Comparison of ENCODE assay signal across 29 cellular contexts in the genomic region with DNA sequence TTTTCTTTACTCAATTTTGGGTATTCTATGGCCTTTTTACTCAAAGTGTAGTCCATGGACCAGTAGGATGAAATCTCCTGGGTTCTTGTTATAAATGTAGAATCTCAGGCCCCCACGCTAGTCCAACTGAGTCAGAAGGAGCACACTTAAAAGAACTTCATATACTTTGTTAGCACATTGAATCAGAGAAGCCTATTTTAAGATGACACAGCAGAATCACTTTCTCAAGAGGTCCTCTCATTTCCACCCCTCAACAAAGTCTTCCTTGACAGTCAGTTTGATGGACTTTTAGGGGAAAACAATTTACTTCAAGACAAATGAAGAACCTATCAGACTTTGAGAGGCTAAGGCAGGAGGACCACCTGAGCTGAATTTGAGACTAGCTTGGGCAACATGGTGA. TPM values are rescaled to one million over a fixed set of nuclear protein-coding genes. Genes with fewer than 3 reads are reported as not detected.
DNase-seq lines count a peak whose midpoint lies in the region; ATAC-seq, FAIRE-seq and TF ChIP-seq lines count a peak whose summit lies in the region.
"Had no signal": no experiment of that assay in that cellular context is flagged by ENCODE, and none has a peak within 500 bp of the region (broad histone marks: within the 10 kb centered on the region; RNA-seq: fewer than 3 reads in every experiment).

No MANE protein-coding gene starts in this region.

- H3K4me1 Mint-ChIP-seq in activated naive CD4-positive, alpha-beta T cell treated with anti-CD3 and anti-CD28 coated beads, Interleukin-2, amount 50 U/mL, for 24 hours = no peaks in the 10 kb centered on the region
- H3K4me1 Mint-ChIP-seq: CD14-positive monocyte; CD4-positive, alpha-beta memory T cell; CD4-positive, CD25-positive, alpha-beta regulatory T cell; CD8-positive, alpha-beta memory T cell had no signal

- H3K79me2 ChIP-seq in K562 (ENCODE audit: control insufficient read depth, insufficient read depth, low read length) (no peaks in the 10 kb centered on the region), SK-N-SH (ENCODE audit: insufficient read depth) (no peaks in the 10 kb centered on the region)

- no peaks in the 10 kb centered on the region for H3K4me1 ChIP-seq in A549
- no peaks in the 10 kb centered on the region for H3K4me1 ChIP-seq in K562 (replicated peaks in 1 of 2; ENCODE audit: control insufficient read depth in 2 of 2, insufficient read depth in 2 of 2, low read length in 2 of 2)
- H3K4me1 ChIP-seq in SK-N-SH (ENCODE audit: control insufficient read depth in 1 of 2, insufficient read depth in 2 of 2, low read depth in 1 of 2, low read length in 1 of 2) = no peaks in the 10 kb centered on the region
- H3K4me1 ChIP-seq: BE2C, BLaER1 had no signal

- no peak for TF ChIP-seq EP300 in A549 (IDR thresholded peaks at IDR 0.05)
- TF ChIP-seq EP300 in K562 (IDR thresholded peaks at IDR 0.05; ENCODE audit: low read length) = no peak
- no peak for TF ChIP-seq EP300 in SK-N-SH (IDR thresholded peaks at IDR 0.05; ENCODE audit: borderline replicate concordance in 1 of 2, low read depth in 1 of 2, low read length in 1 of 2)

- H3F3A ChIP-seq in SK-N-SH (replicated peaks; ENCODE audit: insufficient read depth) = no peaks in the 10 kb centered on the region

- POLR2A ChIA-PET in A549 (lab: Yijun Ruan, JAX) (no interaction called here), K562 (lab: Yijun Ruan, JAX) (no interaction called here), SK-N-SH (lab: Yijun Ruan, JAX) (no interaction called here)

- TF ChIP-seq RAD21 in A549 (conservative IDR thresholded peaks at IDR 0.05 in 1 of 2, IDR thresholded peaks at IDR 0.05 in 1 of 2) (no peak), K562 (CRISPR knock-in tag; conservative IDR thresholded peaks at IDR 0.05 in 1 of 2, IDR thresholded peaks at IDR 0.05 in 1 of 2) (no peak), SK-N-SH (IDR thresholded peaks at IDR 0.05; ENCODE audit: low read length) (no peak)

- intact Hi-C loops in K562 (cut with micrococcal nuclease) = no loop called here

- no peak for FAIRE-seq in A549 (lab: Jason Lieb, UNC)
- FAIRE-seq in K562 (lab: Jason Lieb, UNC) = no peak
- FAIRE-seq: GM12878, GM12892, GM18507 had no signal

- H3K36me3 ChIP-seq in K562 (ENCODE audit: control insufficient read depth, insufficient read depth, low read length) = no peaks in the 10 kb centered on the region
- no peaks in the 10 kb centered on the region for H3K36me3 ChIP-seq in SK-N-SH (replicated peaks in 1 of 2; ENCODE audit: control insufficient read depth in 1 of 2, insufficient read depth in 2 of 2, low read length in 1 of 2)
- H3K36me3 ChIP-seq: BE2C, BLaER1 had no signal

- no peak for DNase-seq in activated naive CD4-positive, alpha-beta T cell treated with anti-CD3 and anti-CD28 coated beads, Interleukin-2, amount 50 U/mL, for 72 hours (ENCODE audit: low spot score in 2 of 2)
- DNase-seq in A549 (ENCODE audit: low read depth in 1 of 2, low spot score in 1 of 2) (no peak), K562 (ENCODE audit: extremely low read depth in 1 of 4, low spot score in 3 of 4) (no peak), epidermal melanocyte (ENCODE audit: insufficient read length, low spot score) (no peak), SK-N-SH (no peak)
- DNase-seq: ACHN; BE2C; C1 segment of cervical spinal cord; CD4-positive, alpha-beta memory T cell; CD4-positive, CD25-positive, alpha-beta regulatory T cell; CD8-positive, alpha-beta memory T cell; COR-L47; DMS 273 treated with DMSO at 0.1 percent for 48 hours; DMS153; DMS53; DMS79; DND-41; EL; GDM1 had no signal

- H3K27me3 ChIP-seq in K562 (ENCODE audit: control insufficient read depth in 2 of 2, insufficient read depth in 2 of 2, low read length in 2 of 2) = no peaks in the 10 kb centered on the region
- no peaks in the 10 kb centered on the region for H3K27me3 ChIP-seq in SK-N-SH (ENCODE audit: insufficient read depth)
- H3K27me3 ChIP-seq: BE2C, BLaER1 had no signal

- in situ Hi-C loops in K562 (cut with MboI) = no loop called here

- TF ChIP-seq POLR2A in A549 (IDR thresholded peaks at IDR 0.05; ENCODE audit: low read length) (no peak), K562 (conservative IDR thresholded peaks at IDR 0.05) (no peak)

- H3K27ac ChIP-seq in A549 (no peak overlapping the region), K562 (ENCODE audit: extremely low read depth, low read depth, low read length) (no peak overlapping the region), SK-N-SH (ENCODE audit: low read depth in 2 of 2, low read length in 1 of 2) (no peak overlapping the region)
- H3K27ac ChIP-seq: 22Rv1, BLaER1 had no signal

- H3K9me1 ChIP-seq in K562 (ENCODE audit: control insufficient read depth, insufficient read depth, low read length) = no peaks in the 10 kb centered on the region

- no peak overlapping the region for H3K9ac ChIP-seq in K562 (ENCODE audit: insufficient read depth in 1 of 2, low read depth in 2 of 2, low read length in 2 of 2)
- H3K9ac ChIP-seq in SK-N-SH = no peak overlapping the region
- H3K9ac ChIP-seq: BLaER1 had no signal

- WGBS in A549 (ENCODE audit: missing lambda C conversion rate) = 5% methylated on average over 1 of the region's 1 CpG
- 0% methylated on average over 1 of the region's 1 CpG for WGBS in K562 (ENCODE audit: insufficient coverage, low coverage, missing lambda C conversion rate)
- WGBS in SK-N-SH (ENCODE audit: low lambda C conversion rate) = 0% methylated on average over 1 of the region's 1 CpG

- ATAC-seq in activated naive CD4-positive, alpha-beta T cell treated with anti-CD3 and anti-CD28 coated beads, Interleukin-2, amount 50 U/mL, for 72 hours = no peak
- ATAC-seq in A549 = no peak
- ATAC-seq in K562 = no peak
- ATAC-seq: GM12878 had no signal

- TF ChIP-seq CTCF in A549 (IDR thresholded peaks at IDR 0.05) = no peak
- no peak for TF ChIP-seq CTCF in K562 (IDR thresholded peaks at IDR 0.05 in 2 of 3, conservative IDR thresholded peaks at IDR 0.05 in 1 of 3; ENCODE audit: insufficient read depth in 2 of 3, low read depth in 1 of 3, low read length in 3 of 3)
- TF ChIP-seq CTCF in SK-N-SH (IDR thresholded peaks at IDR 0.05) = no peak

- H3K9me2 ChIP-seq in SK-N-SH = no peaks in the 10 kb centered on the region

- H3K9me3 Mint-ChIP-seq in activated naive CD4-positive, alpha-beta T cell treated with anti-CD3 and anti-CD28 coated beads, Interleukin-2, amount 50 U/mL, for 24 hours = peaks cover 5% of the 10 kb centered on the region
- H3K9me3 Mint-ChIP-seq in activated naive CD4-positive, alpha-beta T cell treated with anti-CD3 and anti-CD28 coated beads, Interleukin-2, amount 50 U/mL, for 72 hours = peaks cover 10 to 15% of the 10 kb centered on the region in 2 donors

- H4K20me1 ChIP-seq in K562 (replicated peaks; ENCODE audit: control insufficient read depth, insufficient read depth, low read length) (no peaks in the 10 kb centered on the region), SK-N-SH (ENCODE audit: insufficient read depth) (no peaks in the 10 kb centered on the region)
- H4K20me1 ChIP-seq: BLaER1 had no signal

- H2AFZ ChIP-seq in K562 (ENCODE audit: low read depth, low read length) (no peak overlapping the region), SK-N-SH (ENCODE audit: low read depth) (no peak overlapping the region)

- H3K27me3 Mint-ChIP-seq in activated naive CD4-positive, alpha-beta T cell treated with anti-CD3 and anti-CD28 coated beads, Interleukin-2, amount 50 U/mL, for 24 hours = no peaks in the 10 kb centered on the region
- H3K27me3 Mint-ChIP-seq: CD4-positive, alpha-beta memory T cell; CD4-positive, CD25-positive, alpha-beta regulatory T cell; CD8-positive, alpha-beta memory T cell had no signal

- CTCF ChIA-PET in A549 (lab: Yijun Ruan, JAX) = no interaction called here
- CTCF ChIA-PET in K562 (lab: Yijun Ruan, JAX; ENCODE audit: low intra/inter-chr PET ratio) = no interaction called here
- CTCF ChIA-PET in SK-N-SH (lab: Yijun Ruan, JAX) = no interaction called here

- no peaks in the 10 kb centered on the region for H3K9me3 ChIP-seq in A549
- no peaks in the 10 kb centered on the region; the same call in 1 of the 2 replicates for H3K9me3 ChIP-seq in K562 (replicated peaks; ENCODE audit: control insufficient read depth, insufficient read depth, low read depth, low read length)
- H3K9me3 ChIP-seq in SK-N-SH = no peaks in the 10 kb centered on the region
- H3K9me3 ChIP-seq: BE2C, BLaER1 had no signal

- H3K4me3 ChIP-seq in A549 (no peak overlapping the region), K562 (no peak overlapping the region), SK-N-SH (ENCODE audit: low read depth in 2 of 2, low read length in 1 of 2) (no peak overlapping the region)
- H3K4me3 ChIP-seq: BLaER1, GM12878 had no signal

- peak overlapping the region; percentile 23 for H3K27ac Mint-ChIP-seq in activated naive CD4-positive, alpha-beta T cell treated with anti-CD3 and anti-CD28 coated beads, Interleukin-2, amount 50 U/mL, for 24 hours
- no peak overlapping the region for H3K27ac Mint-ChIP-seq in activated naive CD4-positive, alpha-beta T cell treated with anti-CD3 and anti-CD28 coated beads, Interleukin-2, amount 50 U/mL, for 72 hours
- H3K27ac Mint-ChIP-seq: CD14-positive monocyte; CD4-positive, alpha-beta memory T cell; CD4-positive, CD25-positive, alpha-beta regulatory T cell; CD8-positive, alpha-beta memory T cell had no signal

- H3K4me2 ChIP-seq in A549 (no peak overlapping the region), K562 (ENCODE audit: insufficient read depth, low read length) (no peak overlapping the region), SK-N-SH (no peak overlapping the region)
- H3K4me2 ChIP-seq: BLaER1 had no signal

- no peaks in the 10 kb centered on the region for H3K36me3 Mint-ChIP-seq in activated naive CD4-positive, alpha-beta T cell treated with anti-CD3 and anti-CD28 coated beads, Interleukin-2, amount 50 U/mL, for 24 hours
- H3K36me3 Mint-ChIP-seq in activated naive CD4-positive, alpha-beta T cell treated with anti-CD3 and anti-CD28 coated beads, Interleukin-2, amount 50 U/mL, for 72 hours = no peaks in the 10 kb centered on the region
- H3K36me3 Mint-ChIP-seq: CD14-positive monocyte; CD4-positive, alpha-beta memory T cell; CD4-positive, CD25-positive, alpha-beta regulatory T cell; CD8-positive, alpha-beta memory T cell had no signal

- BruUV-seq in K562 (replicated peaks; lab: Mats Ljungman, UMichigan) = no TSS peak

- no peak overlapping the region for H3K4me3 Mint-ChIP-seq in activated naive CD4-positive, alpha-beta T cell treated with anti-CD3 and anti-CD28 coated beads, Interleukin-2, amount 50 U/mL, for 24 hours
- H3K4me3 Mint-ChIP-seq: CD14-positive monocyte; CD4-positive, alpha-beta memory T cell; CD4-positive, CD25-positive, alpha-beta regulatory T cell; CD8-positive, alpha-beta memory T cell had no signal

RNA-seq across cellular contexts. Expression of a gene that starts 37.7 kb away (rescaled TPM):
- not detected for total RNA-seq in activated naive CD4-positive, alpha-beta T cell treated with anti-CD3 and anti-CD28 coated beads, Interleukin-2, amount 50 U/mL, for 72 hours
- polyA plus RNA-seq in A549 (2011; rRNA removed) = not detected in 2 replicates
- polyA plus RNA-seq in A549 (2012; cell fraction: cytosol; rRNA removed) = not detected in 2 replicates
- polyA plus RNA-seq in A549 (2012; cell fraction: nucleus; rRNA removed) = not detected in 2 replicates
- not detected in 3 replicates for polyA plus RNA-seq in A549 (2017; fragmentation: RNase III; extraction: RNeasy Plus Mini Kit Qiagen cat#74134 plus additional on column Dnase treatment)
- not detected in 2 replicates for polyA minus RNA-seq in A549 (2011; rRNA and poly(A)+ RNA removed)
- total RNA-seq in K562 (2011; cell fraction: chromatin; rRNA removed; ENCODE audit: low replicate concordance) = not detected in 2 replicates
- total RNA-seq in K562 (2011; cell fraction: nucleolus; rRNA removed) = not detected in 2 replicates
- total RNA-seq in K562 (2011; cell fraction: nucleoplasm; rRNA removed) = not detected in 2 replicates
- not detected in 2 replicates for total RNA-seq in K562 (2014; rRNA removed)
- total RNA-seq in K562 (2014; rRNA removed; fragmentation: Illumina TruSeq; extraction: Trizol) = not detected in 2 replicates
- total RNA-seq in K562 (2015; rRNA removed; fragmentation: Illumina TruSeq; extraction: Trizol) = not detected in 2 replicates
- not detected in 2 replicates for total RNA-seq in K562 (2021)
- not detected in 2 replicates for polyA plus RNA-seq in K562 (2011; rRNA removed)
- polyA plus RNA-seq in K562 (2011; cell fraction: cytosol; rRNA removed) = not detected in 2 replicates
- polyA plus RNA-seq in K562 (2011; cell fraction: nucleus; rRNA removed) = not detected in 2 replicates
- polyA plus RNA-seq in K562 (2012) = not detected in 2 replicates
- not detected in 2 replicates for polyA plus RNA-seq in K562 (2014; fragmentation: Illumina TruSeq; extraction: Trizol)
- not detected for polyA plus RNA-seq in K562 (2014; fragmentation: Nextera tagmentation; extraction: Ambion mirVana)
- not detected in 2 replicates for polyA plus RNA-seq in K562 (2014; rRNA removed)
- not detected in 2 replicates for polyA minus RNA-seq in K562 (2011; rRNA and poly(A)+ RNA removed)
- polyA minus RNA-seq in K562 (2011; cell fraction: cytosol; rRNA and poly(A)+ RNA removed) = not detected in 2 replicates
- polyA minus RNA-seq in K562 (2011; cell fraction: nucleus; rRNA and poly(A)+ RNA removed) = not detected in 2 replicates
- not detected in 2 replicates for polyA plus RNA-seq in SK-N-SH (2012; rRNA removed)
- not detected in 2 replicates for polyA plus RNA-seq in SK-N-SH (2012; cell fraction: cytosol; rRNA removed)
- not detected in 2 replicates for polyA plus RNA-seq in SK-N-SH (2012; cell fraction: nucleus; rRNA removed)
- total RNA-seq: A673; CD4-positive, alpha-beta memory T cell; CD4-positive, CD25-positive, alpha-beta regulatory T cell; CD8-positive, alpha-beta memory T cell; Daoy; G401; GM12878 had no signal
- polyA plus RNA-seq: CD14-positive monocyte; CD4-positive, alpha-beta memory T cell; CD4-positive, CD25-positive, alpha-beta regulatory T cell; CD8-positive, alpha-beta memory T cell; GM12878 had no signal
